In the genomic region with DNA sequence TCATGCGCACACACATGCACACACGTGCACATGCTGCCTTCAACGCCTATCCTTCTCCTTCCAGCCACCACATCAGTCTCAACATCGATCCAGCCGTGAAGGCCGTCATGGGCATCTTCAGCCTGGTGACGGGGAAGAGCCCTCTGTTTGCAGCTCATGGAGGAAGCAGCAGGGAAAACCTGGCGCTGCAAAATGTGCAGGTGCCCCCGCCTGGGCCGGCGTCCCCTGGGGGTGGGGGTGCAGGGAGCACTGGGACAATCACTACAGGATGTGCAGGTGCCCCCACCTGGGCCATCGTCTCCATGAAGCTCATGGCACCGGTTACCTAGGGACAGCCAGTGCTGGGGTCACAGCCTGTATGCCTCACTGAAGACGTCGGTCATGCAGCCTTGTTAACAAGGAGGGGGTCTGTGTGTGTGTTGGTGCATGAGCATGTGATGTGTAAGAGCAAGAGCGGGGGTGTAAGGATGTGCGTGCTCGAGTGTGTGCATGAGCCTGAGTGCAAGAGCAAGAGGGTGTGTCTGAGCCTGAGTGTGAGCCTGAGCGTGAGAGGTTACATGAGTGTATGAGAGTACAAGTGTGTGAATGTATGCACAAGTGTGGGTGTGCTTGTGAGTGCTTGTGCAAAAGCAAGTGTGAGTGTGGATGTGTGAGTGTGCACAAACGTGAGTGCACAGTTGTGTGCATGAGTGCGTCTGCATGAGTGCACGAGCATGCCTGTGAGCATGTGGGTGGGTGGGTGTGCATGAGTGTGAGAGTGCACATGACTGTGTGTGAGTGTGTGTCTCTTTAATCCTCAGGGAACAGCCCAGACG, we compare ENCODE assay signal across 21 cellular contexts. TPM values are rescaled to one million over a fixed set of nuclear protein-coding genes. Genes with fewer than 3 reads are reported as not detected.
DNase-seq lines count a peak whose midpoint lies in the region; ATAC-seq, FAIRE-seq and TF ChIP-seq lines count a peak whose summit lies in the region.
"Had no signal": no experiment of that assay in that cellular context is flagged by ENCODE, and none has a peak within 500 bp of the region (broad histone marks: within the 10 kb centered on the region; RNA-seq: fewer than 3 reads in every experiment).

No MANE protein-coding gene starts in this region.

- CTCF ChIA-PET in GM12878 (lab: Yijun Ruan, JAX): no interaction called here

- no peaks in the 10 kb centered on the region for H3K27me3 ChIP-seq in GM12878 (replicated peaks in 1 of 2; ENCODE audit: control insufficient read depth in 2 of 2, insufficient read depth in 2 of 2, low read length in 1 of 2)
- no peaks in the 10 kb centered on the region for H3K27me3 ChIP-seq in upper lobe of right lung
- H3K27me3 ChIP-seq: BLaER1 treated with 17β-estradiol and CSF1 and Interleukin-3, amounts not matched to agents 10 nM and 100 nM had no signal

- H3K36me3 Mint-ChIP-seq in activated naive CD8-positive, alpha-beta T cell: peaks cover 32% of the 10 kb centered on the region
- H3K36me3 Mint-ChIP-seq in activated naive CD8-positive, alpha-beta T cell treated with anti-CD3 and anti-CD28 coated beads, Interleukin-2, amount 50 U/mL, for 24 hours (ENCODE audit: low read depth): peaks cover 56% of the 10 kb centered on the region
- peaks cover 63% of the 10 kb centered on the region for H3K36me3 Mint-ChIP-seq in nephron progenitor cell (ENCODE audit: low read depth)

- no peaks in the 10 kb centered on the region for H4K20me1 ChIP-seq in GM12878 (ENCODE audit: control insufficient read depth, insufficient read depth)

- no TSS peak for BruUV-seq in GM12878 (replicated peaks; lab: Mats Ljungman, UMichigan)

- H3K79me2 ChIP-seq in GM12878 (ENCODE audit: control insufficient read depth, insufficient read depth, low read length): no peaks in the 10 kb centered on the region

- no peak overlapping the region for H2AFZ ChIP-seq in GM12878 (ENCODE audit: control insufficient read depth, low read depth, low read length)
- H2AFZ ChIP-seq: GM23248 had no signal

- peak overlapping the region; percentile 31 for H3K27ac Mint-ChIP-seq in activated naive CD8-positive, alpha-beta T cell
- no peak overlapping the region for H3K27ac Mint-ChIP-seq in activated naive CD8-positive, alpha-beta T cell treated with anti-CD3 and anti-CD28 coated beads, Interleukin-2, amount 50 U/mL, for 24 hours
- H3K27ac Mint-ChIP-seq in nephron progenitor cell: peak overlapping the region; percentile 20

- RAD21 ChIA-PET in GM12878 (lab: Charles Lee; ENCODE audit: unreplicated experiment): no interaction called here

- H3K27me3 Mint-ChIP-seq in activated naive CD8-positive, alpha-beta T cell: no peaks in the 10 kb centered on the region
- no peaks in the 10 kb centered on the region for H3K27me3 Mint-ChIP-seq in activated naive CD8-positive, alpha-beta T cell treated with anti-CD3 and anti-CD28 coated beads, Interleukin-2, amount 50 U/mL, for 24 hours
- no peaks in the 10 kb centered on the region for H3K27me3 Mint-ChIP-seq in nephron progenitor cell (ENCODE audit: low read depth, poor library complexity)

- SMC1A ChIA-PET in GM12878 (lab: Charles Lee; ENCODE audit: uncharacterized antibody, unreplicated experiment): no interaction called here

- no peak overlapping the region for H3K4me3 Mint-ChIP-seq in activated naive CD8-positive, alpha-beta T cell
- no peak overlapping the region for H3K4me3 Mint-ChIP-seq in activated naive CD8-positive, alpha-beta T cell treated with anti-CD3 and anti-CD28 coated beads, Interleukin-2, amount 50 U/mL, for 24 hours
- no peak overlapping the region for H3K4me3 Mint-ChIP-seq in nephron progenitor cell

- no peak for TF ChIP-seq RAD21 in GM12878 (IDR thresholded peaks at IDR 0.05; ENCODE audit: insufficient read depth, low read depth, low read length)

- peaks cover 10% of the 10 kb centered on the region for H3K4me1 ChIP-seq in GM12878 (ENCODE audit: control insufficient read depth, insufficient read depth, low read length)
- peaks cover 9% of the 10 kb centered on the region for H3K4me1 ChIP-seq in upper lobe of right lung

- no peak for ATAC-seq in activated naive CD8-positive, alpha-beta T cell treated with anti-CD3 and anti-CD28 coated beads, Interleukin-2, amount 50 U/mL, for 24 hours
- ATAC-seq in GM12878 (no peak), upper lobe of right lung (no peak)
- ATAC-seq: A549 had no signal

- in situ Hi-C loops in GM12878 (cut with MboI): no loop called here

- H3K4me3 ChIP-seq in GM12878 (no peak overlapping the region), upper lobe of right lung (no peak overlapping the region)
- H3K4me3 ChIP-seq: A549; BLaER1 treated with 17β-estradiol and CSF1 and Interleukin-3, amounts not matched to agents 10 nM and 100 nM; GM23248 had no signal

- POLR2A ChIA-PET in GM12878 (lab: Charles Lee): no interaction called here

- peaks cover 30 to 32% of the 10 kb centered on the region in 2 experiments for H3K36me3 ChIP-seq in GM12878 (ENCODE audit: control insufficient read depth in 2 of 2, insufficient read depth in 2 of 2, low read length in 1 of 2)
- H3K36me3 ChIP-seq in upper lobe of right lung: peaks cover 84% of the 10 kb centered on the region

- H3K4me1 Mint-ChIP-seq in activated naive CD8-positive, alpha-beta T cell (ENCODE audit: low read depth): peaks cover 15% of the 10 kb centered on the region
- peaks cover 17% of the 10 kb centered on the region for H3K4me1 Mint-ChIP-seq in activated naive CD8-positive, alpha-beta T cell treated with anti-CD3 and anti-CD28 coated beads, Interleukin-2, amount 50 U/mL, for 24 hours
- H3K4me1 Mint-ChIP-seq in nephron progenitor cell: peaks cover 23% of the 10 kb centered on the region

- WGBS in GM12878 (ENCODE audit: insufficient coverage, insufficient replicate concordance, low lambda C conversion rate, missing lambda C conversion rate): 86% methylated on average over 23 of the region's 23 CpGs

- no peak for TF ChIP-seq EP300 in GM12878 (IDR thresholded peaks at IDR 0.05; ENCODE audit: borderline replicate concordance in 1 of 2, control insufficient read depth in 1 of 2, low read depth in 2 of 2, low read length in 2 of 2)

- no peak overlapping the region for H3K4me2 ChIP-seq in GM12878 (ENCODE audit: control insufficient read depth, insufficient read depth)
- H3K4me2 ChIP-seq: A549; BLaER1 treated with 17β-estradiol and CSF1 and Interleukin-3, amounts not matched to agents 10 nM and 100 nM had no signal

- TF ChIP-seq POLR2A in GM12878 (IDR thresholded peaks at IDR 0.05; ENCODE audit: low read depth, low read length): no peak; the same call in 1 of the 2 replicates

- no peak for FAIRE-seq in GM12878 (lab: Jason Lieb, UNC)
- FAIRE-seq: A549 had no signal

- no peaks in the 10 kb centered on the region for H3K9me3 Mint-ChIP-seq in activated naive CD8-positive, alpha-beta T cell (ENCODE audit: low read depth)
- H3K9me3 Mint-ChIP-seq in activated naive CD8-positive, alpha-beta T cell treated with anti-CD3 and anti-CD28 coated beads, Interleukin-2, amount 50 U/mL, for 24 hours: no peaks in the 10 kb centered on the region
- no peaks in the 10 kb centered on the region for H3K9me3 Mint-ChIP-seq in nephron progenitor cell

- TF ChIP-seq CTCF in GM12878 (IDR thresholded peaks at IDR 0.05 in 2 of 3, conservative IDR thresholded peaks at IDR 0.05 in 1 of 3; ENCODE audit: control insufficient read depth in 2 of 3, extremely low read depth in 1 of 3, insufficient read depth in 1 of 3, low read depth in 3 of 3, low read length in 3 of 3): no peak
- no peak for TF ChIP-seq CTCF in nephron progenitor cell (IDR thresholded peaks at IDR 0.05)
- TF ChIP-seq CTCF in upper lobe of right lung (IDR thresholded peaks at IDR 0.05): no peak

- intact Hi-C loops in GM12878 (cut with micrococcal nuclease; ENCODE audit: unreplicated experiment): no loop called here
- intact Hi-C loops in upper lobe of right lung (cut with DNase I): no loop called here

- no peak overlapping the region for H3K27ac ChIP-seq in GM12878 (ENCODE audit: control insufficient read depth, insufficient read depth)
- no peak overlapping the region for H3K27ac ChIP-seq in upper lobe of right lung
- H3K27ac ChIP-seq: A549; BLaER1 treated with 17β-estradiol and CSF1 and Interleukin-3, amounts not matched to agents 10 nM and 100 nM; GM23248; HL-60 had no signal

- no peak overlapping the region for H3K9ac ChIP-seq in GM12878 (ENCODE audit: control insufficient read depth, insufficient read depth, low read length)
- H3K9ac ChIP-seq: BLaER1 treated with 17β-estradiol and CSF1 and Interleukin-3, amounts not matched to agents 10 nM and 100 nM; GM23248 had no signal

- no peaks in the 10 kb centered on the region for H3K9me3 ChIP-seq in GM12878 (replicated peaks; ENCODE audit: control insufficient read depth, insufficient read depth, low read length)
- H3K9me3 ChIP-seq in upper lobe of right lung: no peaks in the 10 kb centered on the region
- H3K9me3 ChIP-seq: A549 had no signal

- DNase-seq in activated naive CD8-positive, alpha-beta T cell treated with anti-CD3 and anti-CD28 coated beads, Interleukin-2, amount 50 U/mL, for 24 hours: no peak
- DNase-seq in GM12878 (ENCODE audit: low read depth, low spot score) (no peak), nephron progenitor cell (no peak), upper lobe of right lung (peak; percentile 51), NCI-H2081 treated with DMSO at 0.1 percent for 48 hours (lab: John Stamatoyannopoulos, UW) (no peak), NK-92 (lab: John Stamatoyannopoulos, UW; ENCODE audit: unreplicated experiment) (no peak)
- no peak for DNase-seq in stimulated activated CD8-positive, alpha-beta memory T cell treated with anti-CD3 and anti-CD28 coated beads, Interleukin-4, amount 100 ng/mL, for 48 hours
- DNase-seq: DMS79 treated with DMSO at 0.1 percent for 48 hours, GM23248, HCEC 1CT, NCI-H1417, NCI-H1930, NCI-H2171 treated with DMSO at 0.1 percent for 48 hours, NCI-H82, SHP77 had no signal

RNA-seq across cellular contexts. Expression of a gene that starts 31.5 kb away (rescaled TPM):
- total RNA-seq in GM12878 (2013; cell fraction: nucleolus; rRNA removed): 486 and 543 TPM in 2 replicates
- total RNA-seq in GM12878 (2014; rRNA removed) (83.2 and 89.2 TPM in 2 replicates), GM12878 (2014; rRNA removed; fragmentation: Illumina TruSeq; extraction: Trizol) (57.4 and 57.5 TPM in 2 replicates), GM12878 (2021) (83.1 and 90.2 TPM in 2 replicates), upper lobe of right lung (91.3 TPM)
- polyA plus RNA-seq in GM12878 (2011; ENCODE audit: low read depth): 55.1 TPM
- polyA plus RNA-seq in GM12878 (2011; rRNA removed) (62.0 and 75.2 TPM in 2 replicates), GM12878 (2014; fragmentation: Illumina TruSeq; extraction: Trizol) (51.4 and 57.4 TPM in 2 replicates), GM12878 (2014; fragmentation: Nextera tagmentation; extraction: Ambion mirVana) (10 to 100 TPM; 12.2 to 18.8 TPM), GM12878 (2014; rRNA removed) (88.9 and 89.0 TPM in 2 replicates), GM12878 (2016; fragmentation: Nextera tagmentation; extraction: Ambion mirVana) (10 to 100 TPM; 66.7 to 72.3 TPM)
- 73.7 and 88.1 TPM in 2 replicates for polyA plus RNA-seq in GM12878 (2011; cell fraction: cytosol; rRNA removed)
- polyA plus RNA-seq in GM12878 (2011; cell fraction: nucleus; rRNA removed): 631 and 743 TPM in 2 replicates
- 104 and 105 TPM in 2 replicates for polyA plus RNA-seq in GM12878 (2012)
- 119 and 154 TPM in 2 replicates for polyA minus RNA-seq in GM12878 (2011; rRNA and poly(A)+ RNA removed)
- 29.8 and 31.1 TPM in 2 replicates for polyA minus RNA-seq in GM12878 (2011; cell fraction: cytosol; rRNA and poly(A)+ RNA removed)
- polyA minus RNA-seq in GM12878 (2011; cell fraction: nucleus; rRNA and poly(A)+ RNA removed): 209 and 266 TPM in 2 replicates

RNA-seq across cellular contexts. Expression of a gene that starts 36.3 kb away (rescaled TPM):
- 48.9 and 54.3 TPM in 2 replicates for total RNA-seq in GM12878 (2013; cell fraction: nucleolus; rRNA removed)
- total RNA-seq in GM12878 (2014; rRNA removed) (86.7 and 92.6 TPM in 2 replicates), GM12878 (2014; rRNA removed; fragmentation: Illumina TruSeq; extraction: Trizol) (30.7 and 31.2 TPM in 2 replicates), GM12878 (2021) (115 and 126 TPM in 2 replicates), upper lobe of right lung (105 TPM)
- polyA plus RNA-seq in GM12878 (2011; ENCODE audit: low read depth): 47.8 TPM
- polyA plus RNA-seq in GM12878 (2011; rRNA removed) (36.1 and 106 TPM in 2 replicates), GM12878 (2014; fragmentation: Illumina TruSeq; extraction: Trizol) (54.0 and 92.0 TPM in 2 replicates), GM12878 (2014; fragmentation: Nextera tagmentation; extraction: Ambion mirVana) (10 to 100 TPM in 1 of 2 experiments, 1 to 10 TPM in 1; 4.2 to 13.8 TPM), GM12878 (2014; rRNA removed) (67.8 and 79.5 TPM in 2 replicates), GM12878 (2016; fragmentation: Nextera tagmentation; extraction: Ambion mirVana) (10 to 100 TPM; 46.1 to 47.8 TPM)
- polyA plus RNA-seq in GM12878 (2011; cell fraction: cytosol; rRNA removed): 89.5 and 113 TPM in 2 replicates
- 78.6 and 90.6 TPM in 2 replicates for polyA plus RNA-seq in GM12878 (2011; cell fraction: nucleus; rRNA removed)
- 84.3 and 96.6 TPM in 2 replicates for polyA plus RNA-seq in GM12878 (2012)
- polyA minus RNA-seq in GM12878 (2011; rRNA and poly(A)+ RNA removed): 90.8 and 101 TPM in 2 replicates
- polyA minus RNA-seq in GM12878 (2011; cell fraction: cytosol; rRNA and poly(A)+ RNA removed): 66.6 and 73.7 TPM in 2 replicates
- 26.7 and 44.7 TPM in 2 replicates for polyA minus RNA-seq in GM12878 (2011; cell fraction: nucleus; rRNA and poly(A)+ RNA removed)

RNA-seq across cellular contexts. Expression of a gene that starts 42.6 kb away (rescaled TPM):
- 0.46 and 0.59 TPM in 2 replicates for total RNA-seq in GM12878 (2013; cell fraction: nucleolus; rRNA removed)
- total RNA-seq in GM12878 (2014; rRNA removed): 0.05 TPM in 1 of 2 replicates, not detected in the other
- not detected in 2 replicates for total RNA-seq in GM12878 (2014; rRNA removed; fragmentation: Illumina TruSeq; extraction: Trizol)
- not detected in 2 replicates for total RNA-seq in GM12878 (2021)
- polyA plus RNA-seq in GM12878 (2011; ENCODE audit: low read depth): not detected
- 0.07 and 0.10 TPM in 2 replicates for polyA plus RNA-seq in GM12878 (2011; rRNA removed)
- not detected in 2 replicates for polyA plus RNA-seq in GM12878 (2011; cell fraction: cytosol; rRNA removed)
- 0.48 and 0.76 TPM in 2 replicates for polyA plus RNA-seq in GM12878 (2011; cell fraction: nucleus; rRNA removed)
- 0.07 TPM in 1 of 2 replicates, not detected in the other for polyA plus RNA-seq in GM12878 (2012)
- polyA plus RNA-seq in GM12878 (2014; fragmentation: Illumina TruSeq; extraction: Trizol): 0.15 and 0.17 TPM in 2 replicates
- polyA plus RNA-seq in GM12878 (2014; fragmentation: Nextera tagmentation; extraction: Ambion mirVana): under 1 TPM in 1 of 2 experiments, not detected in 1; 0.23 TPM
- 0.23 TPM in 1 of 2 replicates, not detected in the other for polyA plus RNA-seq in GM12878 (2014; rRNA removed)
- not detected for polyA plus RNA-seq in GM12878 (2016; fragmentation: Nextera tagmentation; extraction: Ambion mirVana)
- 0.37 and 0.46 TPM in 2 replicates for polyA minus RNA-seq in GM12878 (2011; rRNA and poly(A)+ RNA removed)
- not detected in 2 replicates for polyA minus RNA-seq in GM12878 (2011; cell fraction: cytosol; rRNA and poly(A)+ RNA removed)
- 0.86 TPM in 1 of 2 replicates, not detected in the other for polyA minus RNA-seq in GM12878 (2011; cell fraction: nucleus; rRNA and poly(A)+ RNA removed)
- 0.46 TPM for total RNA-seq in upper lobe of right lung
- total RNA-seq: G401, GM23248, NCI-H460 had no signal
- polyA plus RNA-seq: A549, GM23248 had no signal

RNA-seq across cellular contexts. Expression of a gene that starts 53.4 kb away (rescaled TPM):
- 0.73 and 1.3 TPM in 2 replicates for total RNA-seq in GM12878 (2013; cell fraction: nucleolus; rRNA removed)
- total RNA-seq in GM12878 (2014; rRNA removed) (0.22 TPM in 1 of 2 replicates, not detected in the other), GM12878 (2014; rRNA removed; fragmentation: Illumina TruSeq; extraction: Trizol) (not detected in 2 replicates), GM12878 (2021) (0.36 TPM in 1 of 2 replicates, not detected in the other), upper lobe of right lung (not detected)
- not detected for polyA plus RNA-seq in GM12878 (2011; ENCODE audit: low read depth)
- polyA plus RNA-seq in GM12878 (2011; rRNA removed) (0.10 and 0.15 TPM in 2 replicates), GM12878 (2014; fragmentation: Illumina TruSeq; extraction: Trizol) (0.12 and 0.38 TPM in 2 replicates), GM12878 (2014; fragmentation: Nextera tagmentation; extraction: Ambion mirVana) (under 1 TPM in 1 of 2 experiments, not detected in 1; 0.07 TPM), GM12878 (2014; rRNA removed) (not detected in 2 replicates), GM12878 (2016; fragmentation: Nextera tagmentation; extraction: Ambion mirVana) (not detected)
- polyA plus RNA-seq in GM12878 (2011; cell fraction: cytosol; rRNA removed): 0.09 TPM in 1 of 2 replicates, not detected in the other
- polyA plus RNA-seq in GM12878 (2011; cell fraction: nucleus; rRNA removed): 0.34 and 0.64 TPM in 2 replicates
- 0.28 and 0.39 TPM in 2 replicates for polyA plus RNA-seq in GM12878 (2012)
- 0.41 TPM in 1 of 2 replicates, not detected in the other for polyA minus RNA-seq in GM12878 (2011; rRNA and poly(A)+ RNA removed)
- polyA minus RNA-seq in GM12878 (2011; cell fraction: cytosol; rRNA and poly(A)+ RNA removed): not detected in 2 replicates
- polyA minus RNA-seq in GM12878 (2011; cell fraction: nucleus; rRNA and poly(A)+ RNA removed): 0.38 TPM in 1 of 2 replicates, not detected in the other
- total RNA-seq: G401, GM23248, NCI-H460 had no signal
- polyA plus RNA-seq: A549, GM23248 had no signal
